In the genomic region with DNA sequence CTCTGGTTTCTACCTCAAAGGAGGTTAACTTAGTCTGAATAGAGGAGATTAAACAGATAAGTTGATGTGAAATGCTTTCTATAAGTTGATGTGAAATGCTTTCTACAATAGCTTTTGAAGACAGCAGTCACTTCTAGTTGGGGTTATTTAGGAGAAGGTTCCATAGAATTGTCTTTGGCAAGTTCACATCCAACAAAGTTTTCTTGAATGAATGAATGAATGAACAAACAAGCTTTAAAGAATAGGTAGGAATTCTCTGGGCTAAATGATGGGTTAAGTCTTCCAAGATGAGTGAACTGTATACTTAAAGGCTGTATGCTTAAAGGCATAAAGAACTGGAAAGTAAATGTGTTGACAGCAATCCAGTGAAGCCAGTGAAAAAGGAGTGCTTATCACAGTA, we compare ENCODE assay signal across 1 cellular context.
TF ChIP-seq lines count a peak whose summit lies in the region.

No MANE protein-coding gene starts in this region.

TF ChIP-seq in H1, 55 proteins besides CTCF, POLR2A, EP300 and RAD21 (continued from another document):
- TF ChIP-seq, protein P1, sequence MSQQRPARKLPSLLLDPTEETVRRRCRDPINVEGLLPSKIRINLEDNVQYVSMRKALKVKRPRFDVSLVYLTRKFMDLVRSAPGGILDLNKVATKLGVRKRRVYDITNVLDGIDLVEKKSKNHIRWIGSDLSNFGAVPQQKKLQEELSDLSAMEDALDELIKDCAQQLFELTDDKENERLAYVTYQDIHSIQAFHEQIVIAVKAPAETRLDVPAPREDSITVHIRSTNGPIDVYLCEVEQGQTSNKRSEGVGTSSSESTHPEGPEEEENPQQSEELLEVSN (IDR thresholded peaks at IDR 0.05) = no peak
- TF ChIP-seq CBX8 (IDR thresholded peaks at IDR 0.05; ENCODE audit: borderline replicate concordance, low read depth, low read length) (no peak), RXRA (IDR thresholded peaks at IDR 0.05; ENCODE audit: insufficient read depth, low read depth, low read length) (no peak), POU5F1 (IDR thresholded peaks at IDR 0.05; ENCODE audit: low read depth, low read length) (no peak), EZH2 (IDR thresholded peaks at IDR 0.05; ENCODE audit: low read depth, low read length, severe bottlenecking) (no peak), CEBPB (IDR thresholded peaks at IDR 0.05; ENCODE audit: low read depth, low read length) (no peak), BCL11A (IDR thresholded peaks at IDR 0.05; ENCODE audit: low read depth in 2 of 2, low read length in 2 of 2) (no peak), TAF7 (optimal IDR thresholded peaks at IDR 0.05; ENCODE audit: borderline replicate concordance, low read depth, low read length) (no peak), PHF8 (conservative IDR thresholded peaks at IDR 0.05; ENCODE audit: low read depth, low read length) (no peak), POLR2AphosphoS5 (IDR thresholded peaks at IDR 0.05; ENCODE audit: low read depth, low read length) (no peak), BACH1 (IDR thresholded peaks at IDR 0.05; ENCODE audit: low read length) (no peak)
TF ChIP-seq in H1: peak in this region for 0.
